ENCODE assay signal across 1 cellular context in genomic region chr1:208136459-208137143, GRCh38.
TF ChIP-seq lines count a peak whose summit lies in the region.

No MANE protein-coding gene starts in this region.

TF ChIP-seq in IMR-90, 13 proteins besides CTCF, POLR2A, EP300 and RAD21 (continued from another document):
- TF ChIP-seq BHLHE40 (IDR thresholded peaks at IDR 0.05; ENCODE audit: low read depth, low read length) (no peak), CEBPB (IDR thresholded peaks at IDR 0.05; ENCODE audit: low read depth, low read length) (no peak), MAFK (IDR thresholded peaks at IDR 0.05; ENCODE audit: low read depth, low read length) (no peak), SMC3 (IDR thresholded peaks at IDR 0.05; ENCODE audit: low read depth, low read length) (no peak), NFE2L2 (IDR thresholded peaks at IDR 0.05; ENCODE audit: low read depth, low read length) (no peak), MAZ (IDR thresholded peaks at IDR 0.05; ENCODE audit: borderline replicate concordance, low read depth, low read length) (no peak), CHD1 (IDR thresholded peaks at IDR 0.05; ENCODE audit: low read depth, low read length) (no peak), RCOR1 (IDR thresholded peaks at IDR 0.05; ENCODE audit: insufficient replicate concordance, low read length) (no peak), ELK1 (IDR thresholded peaks at IDR 0.05; ENCODE audit: borderline replicate concordance, low read depth, low read length) (no peak)
- TF ChIP-seq, protein P1, sequence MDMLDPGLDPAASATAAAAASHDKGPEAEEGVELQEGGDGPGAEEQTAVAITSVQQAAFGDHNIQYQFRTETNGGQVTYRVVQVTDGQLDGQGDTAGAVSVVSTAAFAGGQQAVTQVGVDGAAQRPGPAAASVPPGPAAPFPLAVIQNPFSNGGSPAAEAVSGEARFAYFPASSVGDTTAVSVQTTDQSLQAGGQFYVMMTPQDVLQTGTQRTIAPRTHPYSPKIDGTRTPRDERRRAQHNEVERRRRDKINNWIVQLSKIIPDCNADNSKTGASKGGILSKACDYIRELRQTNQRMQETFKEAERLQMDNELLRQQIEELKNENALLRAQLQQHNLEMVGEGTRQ (IDR thresholded peaks at IDR 0.05; ENCODE audit: low read depth, low read length) = no peak
TF ChIP-seq in IMR-90: peak in this region for 0.
